ENCODE assay signal across 14 cellular contexts in genomic region chr4:85399270-85399669, GRCh38.
DNase-seq lines count a peak whose midpoint lies in the region; ATAC-seq and TF ChIP-seq lines count a peak whose summit lies in the region.
"Had no signal": no experiment of that assay in that cellular context is flagged by ENCODE, and none has a peak within 500 bp of the region (broad histone marks: within the 10 kb centered on the region; RNA-seq: fewer than 3 reads in every experiment).

No MANE protein-coding gene starts in this region.

- no peaks in the 10 kb centered on the region for H3K4me1 ChIP-seq in left lung
- H3K4me1 ChIP-seq: colonic mucosa had no signal

- intact Hi-C loops in left lung (cut with DNase I) = no loop called here

- H3K9me3 ChIP-seq in MG63 = no peaks in the 10 kb centered on the region
- no peaks in the 10 kb centered on the region for H3K9me3 ChIP-seq in left lung
- H3K9me3 ChIP-seq: colonic mucosa, thoracic aorta had no signal

- H3K27ac ChIP-seq in left lung = no peak overlapping the region
- H3K27ac ChIP-seq: colonic mucosa, thoracic aorta had no signal

- DNase-seq in GM12865 (ENCODE audit: low read depth) = peak; percentile 63
- DNase-seq in MG63 = no peak
- DNase-seq in SHP77 (lab: John Stamatoyannopoulos, UW) = no peak
- no peak for DNase-seq in stimulated activated CD4-positive, alpha-beta T cell treated with anti-CD3 and anti-CD28 coated beads, Interleukin-12 subunit alpha, Interleukin-12 subunit beta, amount 100 ng/mL, for 4 hours
- no peak for DNase-seq in left lung
- DNase-seq: activated CD4-positive, alpha-beta T cell treated with anti-CD3 and anti-CD28 coated beads, Interleukin-2, amount 50 U/mL, for 4 hours; activated naive CD4-positive, alpha-beta T cell treated with Interleukin-2 at 50 U/mL for 16 hours; colonic mucosa; HFFc6; Kasumi-1 had no signal

- H3K36me3 ChIP-seq in MG63 (no peaks in the 10 kb centered on the region), left lung (no peaks in the 10 kb centered on the region)
- H3K36me3 ChIP-seq: colonic mucosa, thoracic aorta had no signal

- H3K4me3 ChIP-seq in GM12865 (ENCODE audit: low read depth, low read length) (no peak overlapping the region), MG63 (no peak overlapping the region), left lung (no peak overlapping the region)
- H3K4me3 ChIP-seq: colonic mucosa, thoracic aorta had no signal

- peak; percentile 83 for ATAC-seq in GM19468 (IDR thresholded peaks at IDR 0.05; ENCODE audit: extremely low read depth, unreplicated experiment)
- peak; percentile 94 for ATAC-seq in HG02870 (IDR thresholded peaks at IDR 0.05; ENCODE audit: unreplicated experiment)
- ATAC-seq in HG03520 (IDR thresholded peaks at IDR 0.05; ENCODE audit: unreplicated experiment) = peak; percentile 81
- ATAC-seq in left lung = no peak

- H3K27me3 ChIP-seq in MG63 = no peaks in the 10 kb centered on the region
- H3K27me3 ChIP-seq in left lung = no peaks in the 10 kb centered on the region
- H3K27me3 ChIP-seq: colonic mucosa had no signal

- TF ChIP-seq CTCF in GM12865 (IDR thresholded peaks at IDR 0.05; ENCODE audit: insufficient read depth, low read depth, low read length, missing control alignments) = no peak
- TF ChIP-seq CTCF in left lung (IDR thresholded peaks at IDR 0.05) = no peak
